14 cellular contexts compared by ENCODE assay signal in the genomic region with DNA sequence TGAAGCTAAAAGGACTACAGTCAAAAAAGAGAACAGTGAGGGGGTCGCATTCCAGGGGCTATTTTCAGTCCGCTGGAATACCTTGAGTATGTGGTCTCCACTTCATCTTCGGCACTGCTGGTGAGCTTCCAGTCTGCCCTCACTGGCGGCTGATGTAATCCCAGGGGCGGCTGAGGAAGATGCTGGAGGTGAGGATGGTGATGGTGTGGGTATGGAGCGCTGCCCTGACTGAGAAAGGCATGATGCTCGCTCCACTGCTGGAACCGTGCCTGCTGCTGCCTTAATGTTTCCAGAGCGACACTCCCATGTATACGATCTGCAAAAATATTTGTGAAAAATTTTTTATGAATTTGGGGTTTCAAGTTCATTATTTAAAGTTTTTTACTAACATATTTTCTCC.
DNase-seq lines count a peak whose midpoint lies in the region; ATAC-seq, FAIRE-seq and TF ChIP-seq lines count a peak whose summit lies in the region.
"Had no signal": no experiment of that assay in that cellular context is flagged by ENCODE, and none has a peak within 500 bp of the region (broad histone marks: within the 10 kb centered on the region; RNA-seq: fewer than 3 reads in every experiment).

No MANE protein-coding gene starts in this region.

- peak; percentile 60 for FAIRE-seq in HTR-8/SVneo (lab: Jason Lieb, UNC)
- FAIRE-seq: GM12892 had no signal

- H3K36me3 Mint-ChIP-seq in chondrocyte (ENCODE audit: low read depth) = peaks cover 31% of the 10 kb centered on the region
- H3K36me3 Mint-ChIP-seq in naive thymus-derived CD8-positive, alpha-beta T cell = peaks cover 23 to 94% (median 57%) of the 10 kb centered on the region in 3 donors

- H3K4me3 ChIP-seq in Peyer's patch = no peak overlapping the region

- H3K27ac Mint-ChIP-seq in chondrocyte (ENCODE audit: unreplicated experiment) = peak overlapping the region; percentile 54
- H3K27ac Mint-ChIP-seq in naive thymus-derived CD8-positive, alpha-beta T cell = no peak overlapping the region
- H3K27ac Mint-ChIP-seq: B cell, HFFc6 had no signal

- no peaks in the 10 kb centered on the region for H3K27me3 ChIP-seq in Peyer's patch

- POLR2A ChIA-PET in naive thymus-derived CD8-positive, alpha-beta T cell (lab: Charles Lee) = interaction anchor here (0.6 kb wide), 1 partner anchor 1417 kb away, joined by 3 read pairs; no protein-coding TSS in a partner anchor

- H3K9me3 ChIP-seq in Peyer's patch = no peaks in the 10 kb centered on the region

- no peak for TF ChIP-seq POLR2A in Peyer's patch (IDR thresholded peaks at IDR 0.05)

- H3K4me3 Mint-ChIP-seq in chondrocyte (ENCODE audit: unreplicated experiment) = no peak overlapping the region
- no peak overlapping the region for H3K4me3 Mint-ChIP-seq in naive thymus-derived CD8-positive, alpha-beta T cell
- H3K4me3 Mint-ChIP-seq: B cell; CD4-positive, alpha-beta memory T cell; HFFc6 had no signal

- H3K27ac ChIP-seq in temporal lobe (ENCODE audit: low read depth, low read length) = peak overlapping the region; percentile 17
- no peak overlapping the region for H3K27ac ChIP-seq in Peyer's patch

- DNase-seq in HTR-8/SVneo (ENCODE audit: insufficient read length, low spot score) = no peak
- DNase-seq in chondrocyte (ENCODE audit: low spot score) = no peak
- DNase-seq in myocyte (ENCODE audit: low read depth) = peak; percentile 16
- DNase-seq in Peyer's patch = no peak
- no peak for DNase-seq in AG08396 (ENCODE audit: low spot score)
- no peak for DNase-seq in naive thymus-derived CD8-positive, alpha-beta T cell
- DNase-seq: ACHN; CD4-positive, alpha-beta memory T cell; DND-41; GDM1; HFFc6 had no signal

- peaks cover 0 to 83% (median 0%) of the 10 kb centered on the region in 3 donors for H3K36me3 ChIP-seq in Peyer's patch

- no peak for TF ChIP-seq CTCF in chondrocyte (IDR thresholded peaks at IDR 0.05)
- TF ChIP-seq CTCF in Peyer's patch (IDR thresholded peaks at IDR 0.05) = no peak

- no peak for ATAC-seq in naive thymus-derived CD8-positive, alpha-beta T cell

- H3K9me3 Mint-ChIP-seq in chondrocyte (ENCODE audit: low read depth) = peaks cover 3% of the 10 kb centered on the region
- no peaks in the 10 kb centered on the region for H3K9me3 Mint-ChIP-seq in naive thymus-derived CD8-positive, alpha-beta T cell
- H3K9me3 Mint-ChIP-seq: HFFc6 had no signal

- H3K27me3 Mint-ChIP-seq in chondrocyte (ENCODE audit: low read depth) = no peaks in the 10 kb centered on the region
- no peaks in the 10 kb centered on the region for H3K27me3 Mint-ChIP-seq in naive thymus-derived CD8-positive, alpha-beta T cell
- H3K27me3 Mint-ChIP-seq: B cell; CD4-positive, alpha-beta memory T cell had no signal

- H3K4me1 ChIP-seq in Peyer's patch = no peaks in the 10 kb centered on the region

- peaks cover 19% of the 10 kb centered on the region for H3K4me1 Mint-ChIP-seq in chondrocyte (ENCODE audit: low read depth)
- peaks cover 7 to 21% (median 16%) of the 10 kb centered on the region in 4 donors for H3K4me1 Mint-ChIP-seq in naive thymus-derived CD8-positive, alpha-beta T cell
- H3K4me1 Mint-ChIP-seq: B cell had no signal
